In genomic region chr13:98384739-98385138, GRCh38 we compare ENCODE assay signal across 19 cellular contexts.
A peak's percentile ranks its signal among the peaks of the same experiment; 100 is the strongest.
DNase-seq lines count a peak whose midpoint lies in the region; ATAC-seq and TF ChIP-seq lines count a peak whose summit lies in the region.
"Had no signal": no experiment of that assay in that cellular context is flagged by ENCODE, and none has a peak within 500 bp of the region (broad histone marks: within the 10 kb centered on the region; RNA-seq: fewer than 3 reads in every experiment).

No MANE protein-coding gene starts in this region.

- no peak for TF ChIP-seq CTCF in epithelial cell of proximal tubule (conservative IDR thresholded peaks at IDR 0.05; ENCODE audit: low read depth, low read length)
- no peak for TF ChIP-seq CTCF in nephron progenitor cell (IDR thresholded peaks at IDR 0.05)

- no peak overlapping the region for H3K4me3 ChIP-seq in epithelial cell of proximal tubule (ENCODE audit: low read depth, low read length)
- H3K4me3 ChIP-seq: GM12878, left lung, pancreas, smooth muscle cell had no signal

- no peaks in the 10 kb centered on the region for H3K9me3 Mint-ChIP-seq in nephron progenitor cell
- no peaks in the 10 kb centered on the region for H3K9me3 Mint-ChIP-seq in stimulated activated naive CD8-positive, alpha-beta T cell treated with anti-CD3 and anti-CD28 coated beads, Interleukin-15, amount 100 ng/mL, for 72 hours
- no peaks in the 10 kb centered on the region for H3K9me3 Mint-ChIP-seq in activated CD4-positive, alpha-beta T cell treated with anti-CD3 and anti-CD28 coated beads for 36 hours (ENCODE audit: low read depth)
- H3K9me3 Mint-ChIP-seq: brain; stimulated activated naive B cell treated with anti-CD40 and anti-IgM and Interleukin-4, amounts not matched to agents 10 μg/mL and 1 μg/mL and 100 μg/mL, for 72 hours; T-helper 1 cell treated with Interleukin-12 subunit alpha and Interleukin-12 subunit beta and Interleukin-4 antibody, amounts not matched to agents 30 μg/mL and 1 μg/mL, for 36 hours had no signal

- no peak overlapping the region for H3K4me3 Mint-ChIP-seq in nephron progenitor cell
- no peak overlapping the region for H3K4me3 Mint-ChIP-seq in stimulated activated naive CD8-positive, alpha-beta T cell treated with anti-CD3 and anti-CD28 coated beads, Interleukin-15, amount 100 ng/mL, for 72 hours
- H3K4me3 Mint-ChIP-seq in activated CD4-positive, alpha-beta T cell treated with anti-CD3 and anti-CD28 coated beads for 36 hours: no peak overlapping the region
- H3K4me3 Mint-ChIP-seq: brain; stimulated activated naive B cell treated with anti-CD40 and anti-IgM and Interleukin-4, amounts not matched to agents 10 μg/mL and 1 μg/mL and 100 μg/mL, for 72 hours; T-helper 1 cell treated with Interleukin-12 subunit alpha and Interleukin-12 subunit beta and Interleukin-4 antibody, amounts not matched to agents 30 μg/mL and 1 μg/mL, for 36 hours had no signal

- POLR2A ChIA-PET in activated CD4-positive, alpha-beta T cell treated with anti-CD3 and anti-CD28 coated beads for 36 hours (lab: Charles Lee): no interaction called here

- peaks cover 93% of the 10 kb centered on the region for H3K36me3 Mint-ChIP-seq in nephron progenitor cell (ENCODE audit: low read depth)
- H3K36me3 Mint-ChIP-seq in activated CD4-positive, alpha-beta T cell treated with anti-CD3 and anti-CD28 coated beads for 36 hours (ENCODE audit: low read depth): no peaks in the 10 kb centered on the region
- H3K36me3 Mint-ChIP-seq: stimulated activated naive B cell treated with anti-CD40 and anti-IgM and Interleukin-4, amounts not matched to agents 10 μg/mL and 1 μg/mL and 100 μg/mL, for 72 hours had no signal

- H3K27ac Mint-ChIP-seq in nephron progenitor cell: peak overlapping the region; percentile 89
- H3K27ac Mint-ChIP-seq in stimulated activated naive CD8-positive, alpha-beta T cell treated with anti-CD3 and anti-CD28 coated beads, Interleukin-15, amount 100 ng/mL, for 72 hours: no peak overlapping the region
- no peak overlapping the region for H3K27ac Mint-ChIP-seq in activated CD4-positive, alpha-beta T cell treated with anti-CD3 and anti-CD28 coated beads for 36 hours
- H3K27ac Mint-ChIP-seq: stimulated activated naive B cell treated with anti-CD40 and anti-IgM and Interleukin-4, amounts not matched to agents 10 μg/mL and 1 μg/mL and 100 μg/mL, for 72 hours; T-helper 1 cell treated with Interleukin-12 subunit alpha and Interleukin-12 subunit beta and Interleukin-4 antibody, amounts not matched to agents 30 μg/mL and 1 μg/mL, for 36 hours had no signal

- peaks cover 57% of the 10 kb centered on the region for H3K4me1 Mint-ChIP-seq in nephron progenitor cell
- H3K4me1 Mint-ChIP-seq in stimulated activated naive CD8-positive, alpha-beta T cell treated with anti-CD3 and anti-CD28 coated beads, Interleukin-15, amount 100 ng/mL, for 72 hours: no peaks in the 10 kb centered on the region
- no peaks in the 10 kb centered on the region for H3K4me1 Mint-ChIP-seq in activated CD4-positive, alpha-beta T cell treated with anti-CD3 and anti-CD28 coated beads for 36 hours

- DNase-seq in AG08395 (ENCODE audit: low spot score) (peak; percentile 31), RPMI7951 (ENCODE audit: low read depth) (peak; percentile 3), epithelial cell of proximal tubule (ENCODE audit: low read depth) (peak; percentile 76), nephron progenitor cell (no peak)
- no peak for DNase-seq in stimulated activated naive CD8-positive, alpha-beta T cell treated with anti-CD3 and anti-CD28 coated beads, Interleukin-15, amount 100 ng/mL, for 72 hours
- no peak for DNase-seq in activated CD4-positive, alpha-beta T cell treated with anti-CD3 and anti-CD28 coated beads for 36 hours
- DNase-seq: GOT3; left lung; NCI-H446 treated with DMSO at 0.1 percent for 48 hours; pancreas; Right ventricle myocardium superior; stimulated activated naive B cell treated with anti-CD40 and anti-IgM and Interleukin-4, amounts not matched to agents 10 μg/mL and 1 μg/mL and 100 μg/mL, for 72 hours had no signal

- CTCF ChIA-PET in activated CD4-positive, alpha-beta T cell treated with anti-CD3 and anti-CD28 coated beads for 36 hours (lab: Charles Lee): interaction anchor here (1.0 kb wide), 1 partner anchor 61 kb away, joined by 3 read pairs; no protein-coding TSS in a partner anchor

- H3K27me3 Mint-ChIP-seq in nephron progenitor cell (ENCODE audit: low read depth, poor library complexity): no peaks in the 10 kb centered on the region
- peaks cover 18% of the 10 kb centered on the region for H3K27me3 Mint-ChIP-seq in stimulated activated naive CD8-positive, alpha-beta T cell treated with anti-CD3 and anti-CD28 coated beads, Interleukin-15, amount 100 ng/mL, for 72 hours
- H3K27me3 Mint-ChIP-seq in activated CD4-positive, alpha-beta T cell treated with anti-CD3 and anti-CD28 coated beads for 36 hours: peaks cover 19% of the 10 kb centered on the region
- H3K27me3 Mint-ChIP-seq: brain had no signal

- intact Hi-C loops in activated CD4-positive, alpha-beta T cell treated with anti-CD3 and anti-CD28 coated beads for 36 hours (cut with DNase I, micrococcal nuclease): no loop called here

- ATAC-seq in HG02588 (IDR thresholded peaks at IDR 0.05; ENCODE audit: unreplicated experiment) (no peak), GM21390 (IDR thresholded peaks at IDR 0.05; ENCODE audit: unreplicated experiment) (no peak)
- ATAC-seq in stimulated activated naive CD8-positive, alpha-beta T cell treated with anti-CD3 and anti-CD28 coated beads, Interleukin-15, amount 100 ng/mL, for 72 hours: no peak
- ATAC-seq in activated CD4-positive, alpha-beta T cell treated with anti-CD3 and anti-CD28 coated beads for 36 hours: no peak
- ATAC-seq: activated CD4-positive, CD25-positive, alpha-beta regulatory T cell treated with anti-CD3 and anti-CD28 coated beads, Interleukin-2, amount 50 U/mL, for 24 hours; GM12878; pancreas; stimulated activated naive B cell treated with anti-CD40 and anti-IgM and Interleukin-4, amounts not matched to agents 10 μg/mL and 1 μg/mL and 100 μg/mL, for 72 hours had no signal

Comparison
In these comparisons a context has a peak if more than half of its experiments do, and no peak if none do; other contexts are left out.
1. DNase-seq: peak in AG08395 (single experiment), RPMI7951 (single experiment) and epithelial cell of proximal tubule (single experiment); none in nephron progenitor cell (single experiment), stimulated activated naive CD8-positive, alpha-beta T cell treated with anti-CD3 and anti-CD28 coated beads, Interleukin-15, amount 100 ng/mL, for 72 hours (0 of 2) and activated CD4-positive, alpha-beta T cell treated with anti-CD3 and anti-CD28 coated beads for 36 hours (single experiment).